Comparison of ENCODE assay signal across 17 cellular contexts in the genomic region with DNA sequence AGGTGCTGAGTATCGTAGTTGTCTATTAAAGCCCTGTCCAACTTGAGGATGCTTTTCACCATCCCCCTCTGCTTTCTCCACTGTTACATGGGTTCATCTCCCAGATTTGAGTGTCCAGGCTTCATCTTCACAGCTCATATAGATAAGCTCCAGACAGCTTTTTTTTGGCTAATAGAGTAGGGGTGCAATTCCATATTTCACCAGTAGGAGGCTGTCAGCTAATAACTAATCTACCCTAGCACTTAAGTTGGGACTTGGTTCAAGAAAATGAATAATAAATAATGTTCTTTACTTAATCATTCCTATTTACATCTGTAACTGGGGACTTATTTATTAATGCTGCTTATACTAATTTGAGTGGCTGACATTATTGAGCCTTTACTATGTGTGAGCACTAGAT.
DNase-seq lines count a peak whose midpoint lies in the region; ATAC-seq and TF ChIP-seq lines count a peak whose summit lies in the region.
"Had no signal": no experiment of that assay in that cellular context is flagged by ENCODE, and none has a peak within 500 bp of the region (broad histone marks: within the 10 kb centered on the region; RNA-seq: fewer than 3 reads in every experiment).

No MANE protein-coding gene starts in this region.

- no peak overlapping the region for H3K4me3 Mint-ChIP-seq in CD8-positive, alpha-beta T cell
- no peak overlapping the region for H3K4me3 Mint-ChIP-seq in neural progenitor cell
- H3K4me3 Mint-ChIP-seq: naive B cell had no signal

- H4K20me1 ChIP-seq in mammary epithelial cell (ENCODE audit: insufficient read depth, low read length) (no peaks in the 10 kb centered on the region), neural progenitor cell (ENCODE audit: low read depth) (peaks cover 1% of the 10 kb centered on the region)

- WGBS in mammary epithelial cell (ENCODE audit: low coverage, missing lambda C conversion rate): 63% methylated on average over 1 of the region's 1 CpG

- no peaks in the 10 kb centered on the region for H3K9me3 ChIP-seq in CD8-positive, alpha-beta T cell (ENCODE audit: low read length)
- H3K9me3 ChIP-seq in mammary epithelial cell (replicated peaks; ENCODE audit: insufficient read depth, low read length): peaks cover 8% of the 10 kb centered on the region
- peaks cover 3% of the 10 kb centered on the region for H3K9me3 ChIP-seq in neural progenitor cell (ENCODE audit: low read depth)

- no peaks in the 10 kb centered on the region for H3K4me1 ChIP-seq in CD8-positive, alpha-beta T cell (ENCODE audit: insufficient read depth, low read length)
- H3K4me1 ChIP-seq in mammary epithelial cell (ENCODE audit: insufficient read depth, low read length): no peaks in the 10 kb centered on the region
- H3K4me1 ChIP-seq in neural progenitor cell: peaks cover 7% of the 10 kb centered on the region
- H3K4me1 ChIP-seq: sigmoid colon, stomach had no signal

- peaks cover 30% of the 10 kb centered on the region for H3K27me3 Mint-ChIP-seq in CD8-positive, alpha-beta T cell (ENCODE audit: low read depth)
- H3K27me3 Mint-ChIP-seq in neural progenitor cell (ENCODE audit: insufficient read depth, low read depth): peaks cover 8% of the 10 kb centered on the region

- POLR2A ChIA-PET in CD8-positive, alpha-beta T cell (lab: Charles Lee): no interaction called here

- H2AFZ ChIP-seq in mammary epithelial cell (ENCODE audit: low read depth, low read length) (no peak overlapping the region), neural progenitor cell (replicated peaks) (no peak overlapping the region)

- no peak overlapping the region for H3K27ac ChIP-seq in CD8-positive, alpha-beta T cell (ENCODE audit: low read depth, low read length)
- H3K27ac ChIP-seq in HL-60 (replicated peaks) (no peak overlapping the region), mammary epithelial cell (ENCODE audit: insufficient read depth, low read depth, low read length) (no peak overlapping the region), neural progenitor cell (no peak overlapping the region)
- H3K27ac ChIP-seq: sigmoid colon, stomach had no signal

- H3K4me2 ChIP-seq in mammary epithelial cell (ENCODE audit: insufficient read depth, low read depth, low read length) (no peak overlapping the region), neural progenitor cell (no peak overlapping the region)

- no peak for DNase-seq in CD8-positive, alpha-beta T cell
- DNase-seq in HL-60 (ENCODE audit: low read depth in 1 of 2, low spot score in 1 of 2) (no peak), mammary epithelial cell (no peak), neural progenitor cell (ENCODE audit: low spot score) (no peak), NCI-H1105 treated with DMSO at 0.1 percent for 48 hours (lab: John Stamatoyannopoulos, UW) (no peak)
- DNase-seq: activated CD4-positive, alpha-beta T cell treated with anti-CD3 and anti-CD28 coated beads for 1 hour; activated T-cell treated with anti-CD3 and anti-CD28 coated beads, Interleukin-2, amount 50 U/mL, for 48 hours; amniotic stem cell; left cardiac atrium; MV-4-11; naive B cell; NCI-H446 treated with DMSO at 0.1 percent for 48 hours; sigmoid colon; stomach had no signal

- in situ Hi-C loops in mammary epithelial cell (cut with MboI; ENCODE audit: low sequenced_read_pairs in 2 of 2): no loop called here

- H3K36me3 Mint-ChIP-seq in CD8-positive, alpha-beta T cell: no peaks in the 10 kb centered on the region
- H3K36me3 Mint-ChIP-seq in neural progenitor cell: no peaks in the 10 kb centered on the region

- dilution Hi-C loops in mammary epithelial cell (cut with HindIII; ENCODE audit: low sequenced_read_pairs): no loop called here

- no peaks in the 10 kb centered on the region for H3F3A ChIP-seq in neural progenitor cell (ENCODE audit: low read depth)

- no peaks in the 10 kb centered on the region for H3K79me2 ChIP-seq in mammary epithelial cell (ENCODE audit: insufficient read depth, low read length)
- H3K79me2 ChIP-seq in neural progenitor cell (ENCODE audit: low read depth): no peaks in the 10 kb centered on the region

- H3K4me1 Mint-ChIP-seq in CD8-positive, alpha-beta T cell (ENCODE audit: low read depth): no peaks in the 10 kb centered on the region
- H3K4me1 Mint-ChIP-seq in neural progenitor cell: peaks cover 7% of the 10 kb centered on the region
- H3K4me1 Mint-ChIP-seq: naive B cell had no signal

- H3K4me3 ChIP-seq in CD8-positive, alpha-beta T cell (ENCODE audit: low read depth, low read length): no peak overlapping the region
- H3K4me3 ChIP-seq in HL-60 (replicated peaks; ENCODE audit: insufficient read depth, low read length) (no peak overlapping the region), mammary epithelial cell (replicated peaks in 1 of 3; ENCODE audit: insufficient read depth in 1 of 3, low read depth in 2 of 3, low read length in 3 of 3) (no peak overlapping the region), neural progenitor cell (no peak overlapping the region)
- H3K4me3 ChIP-seq: sigmoid colon, stomach had no signal

- peaks cover 9% of the 10 kb centered on the region for H3K9me3 Mint-ChIP-seq in CD8-positive, alpha-beta T cell
- peaks cover 15% of the 10 kb centered on the region for H3K9me3 Mint-ChIP-seq in neural progenitor cell

- BruUV-seq in mammary epithelial cell (replicated peaks; lab: Mats Ljungman, UMichigan): no TSS peak

- ATAC-seq in CD8-positive, alpha-beta T cell: no peak
- ATAC-seq in HG03521 (IDR thresholded peaks at IDR 0.05; ENCODE audit: unreplicated experiment) (no peak), HG03460 (IDR thresholded peaks at IDR 0.05; ENCODE audit: unreplicated experiment) (no peak), GM19463 (IDR thresholded peaks at IDR 0.05; ENCODE audit: unreplicated experiment) (no peak)
- ATAC-seq: left cardiac atrium had no signal

- intact Hi-C loops in CD8-positive, alpha-beta T cell (cut with DNase I, micrococcal nuclease): no loop called here
- intact Hi-C loops in mammary epithelial cell (cut with micrococcal nuclease): no loop called here

- H3K9ac ChIP-seq in mammary epithelial cell (ENCODE audit: insufficient read depth, low read length) (no peak overlapping the region), neural progenitor cell (no peak overlapping the region)

- H3K27me3 ChIP-seq in CD8-positive, alpha-beta T cell (ENCODE audit: insufficient read depth, low read length): no peaks in the 10 kb centered on the region
- H3K27me3 ChIP-seq in HL-60 (ENCODE audit: insufficient read depth, poor library complexity, severe bottlenecking): no peaks in the 10 kb centered on the region
- H3K27me3 ChIP-seq in mammary epithelial cell (ENCODE audit: insufficient read depth, low read length): no peaks in the 10 kb centered on the region
- H3K27me3 ChIP-seq in neural progenitor cell: no peaks in the 10 kb centered on the region

- peak; percentile 20 for TF ChIP-seq CTCF in CD8-positive, alpha-beta T cell (IDR thresholded peaks at IDR 0.05)
- TF ChIP-seq CTCF in HL-60 (IDR thresholded peaks at IDR 0.05; ENCODE audit: insufficient read depth, low read length) (peak; percentile 3), mammary epithelial cell (conservative IDR thresholded peaks at IDR 0.05 in 1 of 2, IDR thresholded peaks at IDR 0.05 in 1 of 2; ENCODE audit: extremely low read depth in 1 of 2, insufficient read depth in 1 of 2, low read depth in 1 of 2, low read length in 2 of 2) (peak; percentile 34 to 41), neural progenitor cell (IDR thresholded peaks at IDR 0.05) (peak; percentile 44)

- no peak overlapping the region for H3K27ac Mint-ChIP-seq in CD8-positive, alpha-beta T cell
- H3K27ac Mint-ChIP-seq in neural progenitor cell: no peak overlapping the region

- no peaks in the 10 kb centered on the region for H3K36me3 ChIP-seq in CD8-positive, alpha-beta T cell (ENCODE audit: insufficient read depth, low read length)
- H3K36me3 ChIP-seq in mammary epithelial cell (ENCODE audit: insufficient read depth, low read length): no peaks in the 10 kb centered on the region
- H3K36me3 ChIP-seq in neural progenitor cell: no peaks in the 10 kb centered on the region
- H3K36me3 ChIP-seq: sigmoid colon, stomach had no signal

- CTCF ChIA-PET in CD8-positive, alpha-beta T cell (lab: Charles Lee): no interaction called here
- CTCF ChIA-PET in mammary epithelial cell (lab: Charles Lee; ENCODE audit: low non-redundant PET): no interaction called here
